In the genomic region with DNA sequence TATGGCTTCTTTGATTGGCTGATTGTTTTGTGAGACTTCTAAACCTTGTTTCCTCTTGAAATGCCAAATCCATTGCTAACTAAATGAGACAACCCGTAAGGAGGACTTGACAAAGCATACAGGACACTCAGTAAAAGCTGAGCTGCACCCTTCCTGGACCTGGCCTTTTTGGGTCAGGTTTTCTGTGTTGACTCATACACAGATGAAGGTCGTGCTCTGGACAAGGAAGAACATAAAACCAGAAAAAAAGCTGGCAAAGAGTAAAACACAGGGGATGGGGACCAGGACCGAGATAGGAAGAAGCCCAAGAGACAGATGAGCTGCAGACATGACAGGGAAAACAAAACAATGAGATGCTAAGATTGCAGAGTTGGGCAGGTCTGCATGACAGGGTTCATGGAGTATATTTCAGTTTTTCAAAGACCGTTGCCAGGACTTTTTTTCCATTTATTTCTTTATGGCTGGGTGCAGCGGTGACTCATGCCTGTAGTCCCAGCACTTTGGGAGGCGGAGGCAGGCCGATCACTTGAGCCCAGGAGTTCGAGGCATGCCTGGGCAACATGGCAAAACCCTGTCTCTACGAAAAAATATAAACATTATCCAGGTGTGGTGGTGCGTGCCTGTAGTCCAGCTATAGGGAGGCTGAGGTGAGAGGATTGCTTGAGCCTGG, we compare ENCODE assay signal across 1 cellular context.
TF ChIP-seq lines count a peak whose summit lies in the region.

No MANE protein-coding gene starts in this region.

TF ChIP-seq in IMR-90, 13 proteins besides CTCF, POLR2A, EP300 and RAD21 (continued from another document):
- TF ChIP-seq, protein P1, sequence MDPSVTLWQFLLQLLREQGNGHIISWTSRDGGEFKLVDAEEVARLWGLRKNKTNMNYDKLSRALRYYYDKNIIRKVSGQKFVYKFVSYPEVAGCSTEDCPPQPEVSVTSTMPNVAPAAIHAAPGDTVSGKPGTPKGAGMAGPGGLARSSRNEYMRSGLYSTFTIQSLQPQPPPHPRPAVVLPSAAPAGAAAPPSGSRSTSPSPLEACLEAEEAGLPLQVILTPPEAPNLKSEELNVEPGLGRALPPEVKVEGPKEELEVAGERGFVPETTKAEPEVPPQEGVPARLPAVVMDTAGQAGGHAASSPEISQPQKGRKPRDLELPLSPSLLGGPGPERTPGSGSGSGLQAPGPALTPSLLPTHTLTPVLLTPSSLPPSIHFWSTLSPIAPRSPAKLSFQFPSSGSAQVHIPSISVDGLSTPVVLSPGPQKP (IDR thresholded peaks at IDR 0.05; ENCODE audit: borderline replicate concordance, low read depth, low read length): no peak
- TF ChIP-seq CHD1 (IDR thresholded peaks at IDR 0.05; ENCODE audit: low read depth, low read length): no peak
- no peak for TF ChIP-seq BHLHE40 (IDR thresholded peaks at IDR 0.05; ENCODE audit: low read depth, low read length)
- TF ChIP-seq SMC3 (IDR thresholded peaks at IDR 0.05; ENCODE audit: low read depth, low read length): no peak
- no peak for TF ChIP-seq RFX5 (IDR thresholded peaks at IDR 0.05; ENCODE audit: low read depth, low read length)
- TF ChIP-seq NFE2L2 (IDR thresholded peaks at IDR 0.05; ENCODE audit: low read depth, low read length): no peak
- TF ChIP-seq MAFK (IDR thresholded peaks at IDR 0.05; ENCODE audit: low read depth, low read length): no peak
- TF ChIP-seq, protein P2, sequence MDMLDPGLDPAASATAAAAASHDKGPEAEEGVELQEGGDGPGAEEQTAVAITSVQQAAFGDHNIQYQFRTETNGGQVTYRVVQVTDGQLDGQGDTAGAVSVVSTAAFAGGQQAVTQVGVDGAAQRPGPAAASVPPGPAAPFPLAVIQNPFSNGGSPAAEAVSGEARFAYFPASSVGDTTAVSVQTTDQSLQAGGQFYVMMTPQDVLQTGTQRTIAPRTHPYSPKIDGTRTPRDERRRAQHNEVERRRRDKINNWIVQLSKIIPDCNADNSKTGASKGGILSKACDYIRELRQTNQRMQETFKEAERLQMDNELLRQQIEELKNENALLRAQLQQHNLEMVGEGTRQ (IDR thresholded peaks at IDR 0.05; ENCODE audit: low read depth, low read length): no peak
- no peak for TF ChIP-seq FOS (IDR thresholded peaks at IDR 0.05; ENCODE audit: low read depth, low read length)
- no peak for TF ChIP-seq CEBPB (IDR thresholded peaks at IDR 0.05; ENCODE audit: low read depth, low read length)
- no peak for TF ChIP-seq RCOR1 (IDR thresholded peaks at IDR 0.05; ENCODE audit: insufficient replicate concordance, low read length)
- no peak for TF ChIP-seq MXI1 (IDR thresholded peaks at IDR 0.05; ENCODE audit: borderline replicate concordance, low read depth, low read length)
TF ChIP-seq in IMR-90: peak in this region for 0.
